In the genomic region with DNA sequence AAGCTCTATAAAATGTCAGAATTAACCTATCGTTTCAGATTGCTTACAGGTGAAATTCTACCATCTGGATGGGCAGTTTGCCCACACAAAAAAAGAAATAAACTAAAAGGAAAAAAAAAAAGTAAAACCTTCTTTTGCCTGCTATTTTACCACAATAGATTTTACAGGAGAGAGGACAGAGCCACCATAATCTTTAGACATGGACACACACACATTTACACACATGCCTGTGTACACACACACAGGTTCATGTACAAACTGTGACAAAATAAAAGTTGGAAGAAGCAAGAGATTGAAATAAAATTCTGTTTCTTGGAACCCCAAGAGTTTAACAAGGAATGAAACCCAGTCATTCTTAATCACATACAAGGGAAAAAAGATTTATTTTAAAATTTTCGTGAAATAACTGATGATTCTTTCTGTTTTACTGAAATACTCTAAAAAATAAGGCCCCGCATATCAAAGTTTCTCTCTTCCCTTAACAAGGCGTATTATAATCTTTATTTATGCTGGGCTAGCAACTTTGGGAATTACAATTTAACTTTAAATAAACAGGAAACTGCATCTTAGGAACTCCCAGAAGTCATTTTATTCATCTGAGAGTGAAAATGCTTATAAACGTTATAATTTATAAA, we compare ENCODE assay signal across 10 cellular contexts.
DNase-seq lines count a peak whose midpoint lies in the region; ATAC-seq, FAIRE-seq and TF ChIP-seq lines count a peak whose summit lies in the region.
"Had no signal": no experiment of that assay in that cellular context is flagged by ENCODE, and none has a peak within 500 bp of the region (broad histone marks: within the 10 kb centered on the region; RNA-seq: fewer than 3 reads in every experiment).

No MANE protein-coding gene starts in this region.

- H3K9ac ChIP-seq in H1 (replicated peaks in 1 of 4; ENCODE audit: extremely low read depth in 1 of 4, low read depth in 3 of 4, low read length in 3 of 4), result no peak overlapping the region

- H3K14ac ChIP-seq in H1 (ENCODE audit: insufficient read length), result no peak overlapping the region

- no peak overlapping the region for H2BK120ac ChIP-seq in H1 (replicated peaks; ENCODE audit: low read depth, low read length)

- FAIRE-seq in H1 (lab: Jason Lieb, UNC), result no peak

- H2BK20ac ChIP-seq in H1 (ENCODE audit: low read length), result peak overlapping the region; percentile 82; the same call in 1 of the 2 replicates

- H2AFZ ChIP-seq in H1 (ENCODE audit: low read length), result no peak overlapping the region

- no peaks in the 10 kb centered on the region; the same call in 1 of the 2 replicates for H3K23me2 ChIP-seq in H1 (ENCODE audit: low read depth, low read length)

- peaks cover 0 to under 1% of the 10 kb centered on the region in 2 experiments for H4K20me1 ChIP-seq in H1 (replicated peaks in 1 of 2; ENCODE audit: control insufficient read depth in 1 of 2, insufficient read depth in 2 of 2, low read length in 2 of 2)

- no peak overlapping the region for H2BK5ac ChIP-seq in H1 (ENCODE audit: low read depth, low read length)

- no peak overlapping the region for H2AK5ac ChIP-seq in H1 (ENCODE audit: low read depth, low read length)

- peaks cover 0 to 96% of the 10 kb centered on the region in 2 experiments; a peak in 3 of 4 replicates for H3K79me2 ChIP-seq in H1 (ENCODE audit: control insufficient read depth in 1 of 2, insufficient read depth in 2 of 2, low read length in 2 of 2)

- no peak for TF ChIP-seq POLR2A in H1 (IDR thresholded peaks at IDR 0.05; ENCODE audit: control extremely low read depth in 1 of 2, low read depth in 2 of 2, low read length in 2 of 2)
- TF ChIP-seq POLR2A in upper lobe of left lung (IDR thresholded peaks at IDR 0.05), result no peak

- H2BK15ac ChIP-seq in H1 (ENCODE audit: low read length), result no peak overlapping the region

- H3K18ac ChIP-seq in H1 (ENCODE audit: extremely low read depth, low read length), result no peak overlapping the region

- no peak overlapping the region for H4K5ac ChIP-seq in H1 (ENCODE audit: insufficient read length, low read depth, low read length)

- no peak overlapping the region for H3K56ac ChIP-seq in H1 (replicated peaks; ENCODE audit: insufficient read length, low read depth, low read length)

- peak overlapping the region in 1 of 2 experiments; percentile 57; a peak in 1 of 4 replicates for H3K4me2 ChIP-seq in H1 (ENCODE audit: insufficient read depth in 1 of 2, low read depth in 2 of 2, low read length in 2 of 2)

- no peak overlapping the region for H3K23ac ChIP-seq in H1 (ENCODE audit: insufficient read length)

- no peak for TF ChIP-seq RAD21 in H1 (IDR thresholded peaks at IDR 0.05 in 1 of 2, conservative IDR thresholded peaks at IDR 0.05 in 1 of 2; ENCODE audit: low read depth in 2 of 2, low read length in 2 of 2)

- TF ChIP-seq EP300 in H1 (IDR thresholded peaks at IDR 0.05; ENCODE audit: borderline replicate concordance in 1 of 2, low read depth in 2 of 2, low read length in 2 of 2) (no peak), upper lobe of left lung (IDR thresholded peaks at IDR 0.05) (no peak)

- TF ChIP-seq CTCF in heart right ventricle (IDR thresholded peaks at IDR 0.05) (no peak), H1 (IDR thresholded peaks at IDR 0.05; ENCODE audit: control extremely low read depth in 1 of 3, insufficient read depth in 1 of 3, low read depth in 1 of 3, low read length in 3 of 3) (no peak), upper lobe of left lung (IDR thresholded peaks at IDR 0.05) (no peak)

- H3K4me1 ChIP-seq in heart right ventricle (peaks cover 0 to 60% (median 38%) of the 10 kb centered on the region in 9 donors), H1 (replicated peaks in 1 of 4; ENCODE audit: control insufficient read depth in 3 of 4, insufficient read depth in 4 of 4, low read length in 3 of 4) (peaks cover 11 to 37% (median 20%) of the 10 kb centered on the region in 4 experiments), upper lobe of left lung (peaks cover 0 to 30% (median 6%) of the 10 kb centered on the region in 4 donors)

- DNase-seq in heart right ventricle, result no peak
- DNase-seq in cardiac septum (ENCODE audit: low spot score), result no peak
- DNase-seq in H1 (ENCODE audit: low read depth in 1 of 2, low spot score in 2 of 2), result no peak
- peak; percentile 16 for DNase-seq in myocyte (ENCODE audit: low read depth)
- no peak for DNase-seq in upper lobe of left lung
- no peak for DNase-seq in effector CD8-positive, alpha-beta T cell (lab: John Stamatoyannopoulos, UW)
- DNase-seq: activated CD4-positive, alpha-beta T cell treated with anti-CD3 and anti-CD28 coated beads, Interleukin-2, amount 10 ng/mL, durations not matched to agents 7 days and 5 days; activated naive CD8-positive, alpha-beta T cell treated with anti-CD3 and anti-CD28 coated beads for 36 hours had no signal

- POLR2A ChIA-PET in H1 (lab: Charles Lee; ENCODE audit: partially characterized antibody), result no interaction called here

- H3K27me3 ChIP-seq in heart right ventricle (no peaks in the 10 kb centered on the region), H1 (replicated peaks in 1 of 4; ENCODE audit: control insufficient read depth in 3 of 4, extremely low read depth in 1 of 4, insufficient read depth in 3 of 4, low read length in 3 of 4) (no peaks in the 10 kb centered on the region), upper lobe of left lung (no peaks in the 10 kb centered on the region)

- H4K8ac ChIP-seq in H1 (ENCODE audit: extremely low read depth, insufficient read depth, low read length), result no peak overlapping the region

- WGBS in heart right ventricle, 2 donors, result 41 to 49% methylated on average over 5 of the region's 5 CpGs
- 68% methylated on average over 5 of the region's 5 CpGs; no CpG with 5 or more reads in 1 of the 2 experiments for WGBS in H1 (ENCODE audit: extremely low coverage in 1 of 2, insufficient coverage in 1 of 2, insufficient read length in 1 of 2, insufficient replicate concordance in 2 of 2, low coverage in 1 of 2, low lambda C conversion rate in 2 of 2, missing lambda C conversion rate in 1 of 2), 2 experiments
- 37 to 40% methylated on average over 5 of the region's 5 CpGs for WGBS in upper lobe of left lung, 2 donors

- H3K27ac ChIP-seq in heart right ventricle (peak overlapping the region; percentile 73 to 92 (median 80)), H1 (ENCODE audit: low read depth, low read length) (no peak overlapping the region), upper lobe of left lung (peak overlapping the region; percentile 71 to 80 (median 72))

- CTCF ChIA-PET in H1 (lab: Charles Lee; ENCODE audit: partially characterized antibody), result no interaction called here

- peak overlapping the region in 9 of 10 donors; percentile 15 to 53 (median 46) for H3K4me3 ChIP-seq in heart right ventricle
- H3K4me3 ChIP-seq in H1 (ENCODE audit: extremely low read depth in 1 of 4, insufficient read depth in 2 of 4, low read depth in 3 of 4, low read length in 4 of 4), result no peak overlapping the region
- H3K4me3 ChIP-seq in upper lobe of left lung, result peak overlapping the region in 2 of 4 donors; percentile 19 to 35

- peaks cover 7% of the 10 kb centered on the region for H3K79me1 ChIP-seq in H1 (ENCODE audit: low read depth, low read length)

- H3K36me3 ChIP-seq in heart right ventricle, result no peaks in the 10 kb centered on the region
- no peaks in the 10 kb centered on the region for H3K36me3 ChIP-seq in H1 (ENCODE audit: control insufficient read depth in 2 of 4, insufficient read depth in 4 of 4, low read length in 3 of 4)
- no peaks in the 10 kb centered on the region for H3K36me3 ChIP-seq in upper lobe of left lung

- intact Hi-C loops in heart right ventricle (cut with DNase I) (loop anchor here in 7 of 10 donors (2.0 to 10.0 kb wide), 7 partner anchors 86 to 441 kb away; a partner anchor contains a TSS), cardiac septum (cut with DNase I) (loop anchor here (2.0 to 5.0 kb wide), 3 partner anchors 56 to 166 kb away; no protein-coding TSS in a partner anchor)

- ATAC-seq in heart right ventricle, result no peak
- no peak for ATAC-seq in upper lobe of left lung (ENCODE audit: low FRiP score in 2 of 2)
- ATAC-seq in GM18858 (IDR thresholded peaks at IDR 0.05; ENCODE audit: unreplicated experiment), result no peak
- ATAC-seq in HG03139 (IDR thresholded peaks at IDR 0.05; ENCODE audit: unreplicated experiment), result no peak

- H3K9me3 ChIP-seq in heart right ventricle (no peaks in the 10 kb centered on the region), H1 (ENCODE audit: insufficient read depth in 2 of 2, low read depth in 1 of 2, low read length in 1 of 2) (no peaks in the 10 kb centered on the region), upper lobe of left lung (no peaks in the 10 kb centered on the region)

- no peak overlapping the region for H2BK12ac ChIP-seq in H1 (ENCODE audit: low read depth, low read length)

- H4K91ac ChIP-seq in H1 (replicated peaks; ENCODE audit: insufficient read length, low read length), result no peak overlapping the region

- no peak overlapping the region for H3K4ac ChIP-seq in H1 (replicated peaks; ENCODE audit: insufficient read length, low read depth, low read length)

TF ChIP-seq in H1, 55 proteins besides CTCF, POLR2A, EP300 and RAD21:
- TF ChIP-seq TBP (IDR thresholded peaks at IDR 0.05; ENCODE audit: low read depth, low read length) (no peak), TCF12 (IDR thresholded peaks at IDR 0.05; ENCODE audit: low read depth, low read length) (no peak), BCL11A (IDR thresholded peaks at IDR 0.05; ENCODE audit: low read depth in 2 of 2, low read length in 2 of 2) (no peak), EGR1 (IDR thresholded peaks at IDR 0.05; ENCODE audit: borderline replicate concordance, low read depth, low read length) (no peak), ASH2L (IDR thresholded peaks at IDR 0.05; ENCODE audit: low read length) (no peak), TEAD4 (IDR thresholded peaks at IDR 0.05; ENCODE audit: low read depth, low read length) (no peak), SIX5 (IDR thresholded peaks at IDR 0.05; ENCODE audit: low read depth, low read length) (no peak), RXRA (IDR thresholded peaks at IDR 0.05; ENCODE audit: insufficient read depth, low read depth, low read length) (no peak), CBX5 (IDR thresholded peaks at IDR 0.05; ENCODE audit: low read depth, low read length) (no peak), POLR2AphosphoS5 (IDR thresholded peaks at IDR 0.05; ENCODE audit: low read depth, low read length) (no peak)
TF ChIP-seq in H1: peak in this region for 0.

Comparison
In these comparisons a context has a peak if more than half of its experiments do, and no peak if none do; other contexts are left out.
1. H3K4me3 ChIP-seq: peak in heart right ventricle (9 of 10); none in H1 (0 of 4).